In the genomic region with DNA sequence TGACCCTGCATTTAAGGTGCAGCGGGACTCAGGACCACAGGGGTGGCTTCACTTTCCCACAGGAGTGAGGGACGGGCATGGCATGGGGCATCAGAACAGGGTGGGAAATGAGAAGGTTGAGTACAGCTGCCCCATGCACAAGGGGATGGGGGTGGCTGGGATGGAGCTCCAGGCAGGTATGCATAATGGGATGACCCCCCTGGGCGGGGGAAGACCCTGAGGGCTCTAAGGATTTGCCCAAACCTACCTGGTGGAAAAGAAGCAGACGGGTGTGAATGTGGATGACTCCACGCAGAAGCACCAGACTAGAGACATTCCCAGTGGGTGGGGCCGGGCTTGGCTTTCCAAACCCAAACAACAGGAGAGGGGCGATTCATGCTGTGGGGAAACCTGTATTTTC, we compare ENCODE assay signal across 14 cellular contexts.
DNase-seq lines count a peak whose midpoint lies in the region; ATAC-seq and TF ChIP-seq lines count a peak whose summit lies in the region.
"Had no signal": no experiment of that assay in that cellular context is flagged by ENCODE, and none has a peak within 500 bp of the region (broad histone marks: within the 10 kb centered on the region; RNA-seq: fewer than 3 reads in every experiment).

No MANE protein-coding gene starts in this region.

- TF ChIP-seq POLR2A in spleen (IDR thresholded peaks at IDR 0.05) = no peak

- H3K4me1 Mint-ChIP-seq in GM23338 (peaks cover 6% of the 10 kb centered on the region; the same call in 1 of the 3 replicates), WTC11 (0 out of 2 replicates have a peak, but pooled peaks cover 4% of the 10 kb centered on the region)
- H3K4me1 Mint-ChIP-seq: CD4-positive, CD25-positive, alpha-beta regulatory T cell had no signal

- H3K27me3 ChIP-seq in GM23338 (ENCODE audit: insufficient read depth) (no peaks in the 10 kb centered on the region), RWPE2 (ENCODE audit: insufficient read depth, poor library complexity, severe bottlenecking) (no peaks in the 10 kb centered on the region), spleen (replicated peaks in 1 of 7) (no peaks in the 10 kb centered on the region)
- H3K27me3 ChIP-seq: BLaER1 treated with 17β-estradiol and CSF1 and Interleukin-3, amounts not matched to agents 10 nM and 100 nM had no signal

- H3K4me3 ChIP-seq in GM23338 = no peak overlapping the region
- no peak overlapping the region for H3K4me3 ChIP-seq in RWPE2 (ENCODE audit: severe bottlenecking)
- no peak overlapping the region for H3K4me3 ChIP-seq in spleen
- H3K4me3 ChIP-seq: BLaER1 treated with 17β-estradiol and CSF1 and Interleukin-3, amounts not matched to agents 10 nM and 100 nM had no signal

- DNase-seq in GM23338 (ENCODE audit: low spot score) (no peak), RWPE2 (ENCODE audit: low spot score) (peak; percentile 36), islet precursor cell (peak; percentile 47), spleen (peak; percentile 51), WTC11 (ENCODE audit: low spot score) (no peak), NCI-H146 (lab: John Stamatoyannopoulos, UW) (no peak), dermis blood vessel endothelial cell (no peak)
- DNase-seq: ACHN; CD4-positive, CD25-positive, alpha-beta regulatory T cell; DMS53; GF-D8; H9 had no signal

- H4K20me1 ChIP-seq in GM23338 (replicated peaks; ENCODE audit: insufficient read depth) = no peaks in the 10 kb centered on the region
- H4K20me1 ChIP-seq: BLaER1 treated with 17β-estradiol and CSF1 and Interleukin-3, amounts not matched to agents 10 nM and 100 nM had no signal

- H3F3A ChIP-seq in GM23338 (replicated peaks; ENCODE audit: low read depth) = no peaks in the 10 kb centered on the region

- intact Hi-C loops in spleen (cut with DNase I; ENCODE audit: low total_unique reads) = no loop called here

- H2AFZ ChIP-seq in GM23338 = no peak overlapping the region

- CTCF ChIA-PET in WTC11 (lab: Charles Lee) = no interaction called here

- 73 to 87% (median 84%) methylated on average over 7 of the region's 7 CpGs for whole genome bisulfite sequencing in spleen, 5 donors

- H3K9me2 ChIP-seq in GM23338 (ENCODE audit: insufficient read depth) = 0 out of 2 replicates have a peak, but pooled peaks cover 3% of the 10 kb centered on the region

- POLR2A ChIA-PET in WTC11 (lab: Charles Lee) = no interaction called here

- H3K9me3 Mint-ChIP-seq in GM23338 (no peaks in the 10 kb centered on the region; the same call in 2 of the 3 replicates), WTC11 (no peaks in the 10 kb centered on the region)
- H3K9me3 Mint-ChIP-seq: CD4-positive, CD25-positive, alpha-beta regulatory T cell; H9 had no signal

- no peaks in the 10 kb centered on the region for H3K36me3 ChIP-seq in GM23338 (ENCODE audit: insufficient read depth)
- H3K36me3 ChIP-seq in RWPE2 (ENCODE audit: low read depth) = no peaks in the 10 kb centered on the region
- no peaks in the 10 kb centered on the region for H3K36me3 ChIP-seq in spleen
- H3K36me3 ChIP-seq: BLaER1 treated with 17β-estradiol and CSF1 and Interleukin-3, amounts not matched to agents 10 nM and 100 nM had no signal

- H3K4me1 ChIP-seq in GM23338 (ENCODE audit: insufficient read depth) = no peaks in the 10 kb centered on the region
- H3K4me1 ChIP-seq in RWPE2 (ENCODE audit: insufficient read depth, poor library complexity, severe bottlenecking) = peaks cover 14% of the 10 kb centered on the region
- H3K4me1 ChIP-seq in spleen = no peaks in the 10 kb centered on the region

- no peak for TF ChIP-seq CTCF in GM23338 (conservative IDR thresholded peaks at IDR 0.05; ENCODE audit: low read depth in 2 of 2)
- TF ChIP-seq CTCF in RWPE2 (IDR thresholded peaks at IDR 0.05; ENCODE audit: poor library complexity, severe bottlenecking) = no peak
- TF ChIP-seq CTCF in spleen (IDR thresholded peaks at IDR 0.05 in 8 of 11, conservative IDR thresholded peaks at IDR 0.05 in 3 of 11) = no peak
- no peak for TF ChIP-seq CTCF in WTC11 (IDR thresholded peaks at IDR 0.05)

- H3K27me3 Mint-ChIP-seq in GM23338 (ENCODE audit: insufficient read depth, low read depth, poor library complexity) (peaks cover 8% of the 10 kb centered on the region), WTC11 (ENCODE audit: low read depth) (no peaks in the 10 kb centered on the region)
- H3K27me3 Mint-ChIP-seq: CD4-positive, CD25-positive, alpha-beta regulatory T cell had no signal

- ATAC-seq in GM23338 = no peak
- ATAC-seq in RWPE2 (ENCODE audit: low read depth) = no peak
- no peak for ATAC-seq in WTC11
- no peak for ATAC-seq in GM18517 (IDR thresholded peaks at IDR 0.05; ENCODE audit: unreplicated experiment)

- H3K79me2 ChIP-seq in GM23338 (replicated peaks; ENCODE audit: insufficient read depth) = no peaks in the 10 kb centered on the region

- H3K36me3 Mint-ChIP-seq in GM23338 (ENCODE audit: low read depth) (no peaks in the 10 kb centered on the region), WTC11 (no peaks in the 10 kb centered on the region)
- H3K36me3 Mint-ChIP-seq: CD4-positive, CD25-positive, alpha-beta regulatory T cell had no signal

- no peak overlapping the region for H3K4me2 ChIP-seq in GM23338
- H3K4me2 ChIP-seq: BLaER1 treated with 17β-estradiol and CSF1 and Interleukin-3, amounts not matched to agents 10 nM and 100 nM had no signal

- H3K4me3 Mint-ChIP-seq in GM23338 (no peak overlapping the region), WTC11 (no peak overlapping the region)
- H3K4me3 Mint-ChIP-seq: CD4-positive, CD25-positive, alpha-beta regulatory T cell; H9 had no signal

- H3K9me3 ChIP-seq in RWPE2 (ENCODE audit: severe bottlenecking) (no peaks in the 10 kb centered on the region), spleen (no peaks in the 10 kb centered on the region)
- H3K9me3 ChIP-seq: BLaER1 treated with 17β-estradiol and CSF1 and Interleukin-3, amounts not matched to agents 10 nM and 100 nM had no signal

- H3K27ac Mint-ChIP-seq in GM23338 (peak overlapping the region; percentile 8; the same call in 1 of the 2 replicates), WTC11 (no peak overlapping the region)

- no peak overlapping the region for H3K27ac ChIP-seq in GM23338 (ENCODE audit: low read depth)
- no peak overlapping the region for H3K27ac ChIP-seq in RWPE2 (ENCODE audit: poor library complexity, severe bottlenecking)
- H3K27ac ChIP-seq in spleen = no peak overlapping the region
- H3K27ac ChIP-seq: BLaER1 treated with 17β-estradiol and CSF1 and Interleukin-3, amounts not matched to agents 10 nM and 100 nM had no signal

TF ChIP-seq in GM23338, 12 proteins besides CTCF, POLR2A, EP300 and RAD21 (continues in another document):
- TF ChIP-seq NANOG (IDR thresholded peaks at IDR 0.05; ENCODE audit: borderline replicate concordance) (no peak), STAT1 (IDR thresholded peaks at IDR 0.05; ENCODE audit: unreplicated experiment) (no peak), JUNB (IDR thresholded peaks at IDR 0.05; ENCODE audit: unreplicated experiment) (no peak), CREB1 (CRISPR knock-in tag; IDR thresholded peaks at IDR 0.05; ENCODE audit: low read depth) (no peak), POLR2AphosphoS5 (IDR thresholded peaks at IDR 0.05; ENCODE audit: low read depth) (no peak)
- TF ChIP-seq, protein P1, sequence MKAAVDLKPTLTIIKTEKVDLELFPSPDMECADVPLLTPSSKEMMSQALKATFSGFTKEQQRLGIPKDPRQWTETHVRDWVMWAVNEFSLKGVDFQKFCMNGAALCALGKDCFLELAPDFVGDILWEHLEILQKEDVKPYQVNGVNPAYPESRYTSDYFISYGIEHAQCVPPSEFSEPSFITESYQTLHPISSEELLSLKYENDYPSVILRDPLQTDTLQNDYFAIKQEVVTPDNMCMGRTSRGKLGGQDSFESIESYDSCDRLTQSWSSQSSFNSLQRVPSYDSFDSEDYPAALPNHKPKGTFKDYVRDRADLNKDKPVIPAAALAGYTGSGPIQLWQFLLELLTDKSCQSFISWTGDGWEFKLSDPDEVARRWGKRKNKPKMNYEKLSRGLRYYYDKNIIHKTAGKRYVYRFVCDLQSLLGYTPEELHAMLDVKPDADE (IDR thresholded peaks at IDR 0.05) = no peak

TF ChIP-seq in WTC11, 78 proteins besides CTCF, POLR2A, EP300 and RAD21 (continues in another document):
- no peak for TF ChIP-seq ZNF416 (CRISPR knock-in tag; IDR thresholded peaks at IDR 0.05)
- TF ChIP-seq, protein P2, sequence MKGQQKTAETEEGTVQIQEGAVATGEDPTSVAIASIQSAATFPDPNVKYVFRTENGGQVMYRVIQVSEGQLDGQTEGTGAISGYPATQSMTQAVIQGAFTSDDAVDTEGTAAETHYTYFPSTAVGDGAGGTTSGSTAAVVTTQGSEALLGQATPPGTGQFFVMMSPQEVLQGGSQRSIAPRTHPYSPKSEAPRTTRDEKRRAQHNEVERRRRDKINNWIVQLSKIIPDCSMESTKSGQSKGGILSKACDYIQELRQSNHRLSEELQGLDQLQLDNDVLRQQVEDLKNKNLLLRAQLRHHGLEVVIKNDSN (CRISPR knock-in tag; IDR thresholded peaks at IDR 0.05) = no peak
- TF ChIP-seq RELA (CRISPR knock-in tag; IDR thresholded peaks at IDR 0.05; ENCODE audit: borderline replicate concordance) = no peak
- no peak for TF ChIP-seq TP53 (CRISPR knock-in tag; IDR thresholded peaks at IDR 0.05)
- TF ChIP-seq, protein P3, sequence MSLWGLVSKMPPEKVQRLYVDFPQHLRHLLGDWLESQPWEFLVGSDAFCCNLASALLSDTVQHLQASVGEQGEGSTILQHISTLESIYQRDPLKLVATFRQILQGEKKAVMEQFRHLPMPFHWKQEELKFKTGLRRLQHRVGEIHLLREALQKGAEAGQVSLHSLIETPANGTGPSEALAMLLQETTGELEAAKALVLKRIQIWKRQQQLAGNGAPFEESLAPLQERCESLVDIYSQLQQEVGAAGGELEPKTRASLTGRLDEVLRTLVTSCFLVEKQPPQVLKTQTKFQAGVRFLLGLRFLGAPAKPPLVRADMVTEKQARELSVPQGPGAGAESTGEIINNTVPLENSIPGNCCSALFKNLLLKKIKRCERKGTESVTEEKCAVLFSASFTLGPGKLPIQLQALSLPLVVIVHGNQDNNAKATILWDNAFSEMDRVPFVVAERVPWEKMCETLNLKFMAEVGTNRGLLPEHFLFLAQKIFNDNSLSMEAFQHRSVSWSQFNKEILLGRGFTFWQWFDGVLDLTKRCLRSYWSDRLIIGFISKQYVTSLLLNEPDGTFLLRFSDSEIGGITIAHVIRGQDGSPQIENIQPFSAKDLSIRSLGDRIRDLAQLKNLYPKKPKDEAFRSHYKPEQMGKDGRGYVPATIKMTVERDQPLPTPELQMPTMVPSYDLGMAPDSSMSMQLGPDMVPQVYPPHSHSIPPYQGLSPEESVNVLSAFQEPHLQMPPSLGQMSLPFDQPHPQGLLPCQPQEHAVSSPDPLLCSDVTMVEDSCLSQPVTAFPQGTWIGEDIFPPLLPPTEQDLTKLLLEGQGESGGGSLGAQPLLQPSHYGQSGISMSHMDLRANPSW (CRISPR knock-in tag; conservative IDR thresholded peaks at IDR 0.05; ENCODE audit: low read depth) = no peak

Comparison
In these comparisons a context has a peak if more than half of its experiments do, and no peak if none do; other contexts are left out.
1. DNase-seq: peak in RWPE2 (single experiment), islet precursor cell (single experiment) and spleen (single experiment); none in GM23338 (single experiment), WTC11 (single experiment), NCI-H146 (single experiment) and dermis blood vessel endothelial cell (single experiment).